Comparison of ENCODE assay signal across 1 cellular context in the genomic region with DNA sequence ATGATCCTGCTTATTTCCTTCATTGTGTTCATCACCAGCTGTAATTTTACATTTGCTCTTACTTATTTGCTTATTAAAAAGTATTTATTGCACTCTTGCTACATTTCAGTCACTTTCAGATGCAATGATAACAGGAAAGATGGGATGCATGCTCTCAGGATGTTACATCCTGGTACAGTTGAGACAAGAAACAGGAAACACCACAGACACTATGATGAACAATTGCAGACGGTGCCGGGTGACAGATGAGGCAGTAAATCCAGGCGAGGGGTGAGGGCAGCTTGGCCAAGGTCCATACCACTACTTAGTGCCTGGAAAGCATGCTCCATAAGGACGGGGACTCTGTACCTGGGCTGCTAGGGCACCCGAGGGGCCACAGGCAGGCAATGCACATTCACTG.
TF ChIP-seq lines count a peak whose summit lies in the region.

No MANE protein-coding gene starts in this region.

TF ChIP-seq in SK-N-SH, 30 proteins besides CTCF, POLR2A, EP300 and RAD21 (continued from another document):
- TF ChIP-seq SIN3A (IDR thresholded peaks at IDR 0.05; ENCODE audit: borderline replicate concordance, low read depth, low read length), result no peak
- TF ChIP-seq, protein P1, sequence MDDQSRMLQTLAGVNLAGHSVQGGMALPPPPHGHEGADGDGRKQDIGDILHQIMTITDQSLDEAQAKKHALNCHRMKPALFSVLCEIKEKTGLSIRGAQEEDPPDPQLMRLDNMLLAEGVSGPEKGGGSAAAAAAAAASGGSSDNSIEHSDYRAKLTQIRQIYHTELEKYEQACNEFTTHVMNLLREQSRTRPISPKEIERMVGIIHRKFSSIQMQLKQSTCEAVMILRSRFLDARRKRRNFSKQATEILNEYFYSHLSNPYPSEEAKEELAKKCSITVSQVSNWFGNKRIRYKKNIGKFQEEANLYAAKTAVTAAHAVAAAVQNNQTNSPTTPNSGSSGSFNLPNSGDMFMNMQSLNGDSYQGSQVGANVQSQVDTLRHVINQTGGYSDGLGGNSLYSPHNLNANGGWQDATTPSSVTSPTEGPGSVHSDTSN (IDR thresholded peaks at IDR 0.05), result peak; percentile 82
- TF ChIP-seq NRF1 (IDR thresholded peaks at IDR 0.05; ENCODE audit: low read depth, low read length), result no peak
- TF ChIP-seq, protein P2, sequence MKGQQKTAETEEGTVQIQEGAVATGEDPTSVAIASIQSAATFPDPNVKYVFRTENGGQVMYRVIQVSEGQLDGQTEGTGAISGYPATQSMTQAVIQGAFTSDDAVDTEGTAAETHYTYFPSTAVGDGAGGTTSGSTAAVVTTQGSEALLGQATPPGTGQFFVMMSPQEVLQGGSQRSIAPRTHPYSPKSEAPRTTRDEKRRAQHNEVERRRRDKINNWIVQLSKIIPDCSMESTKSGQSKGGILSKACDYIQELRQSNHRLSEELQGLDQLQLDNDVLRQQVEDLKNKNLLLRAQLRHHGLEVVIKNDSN (IDR thresholded peaks at IDR 0.05; ENCODE audit: borderline replicate concordance, low read depth), result no peak
TF ChIP-seq in SK-N-SH: peak in this region for 3.
